22 cellular contexts compared by ENCODE assay signal in genomic region chr2:228540976-228541375, GRCh38.
DNase-seq lines count a peak whose midpoint lies in the region; ATAC-seq, FAIRE-seq and TF ChIP-seq lines count a peak whose summit lies in the region.
"Had no signal": no experiment of that assay in that cellular context is flagged by ENCODE, and none has a peak within 500 bp of the region (broad histone marks: within the 10 kb centered on the region; RNA-seq: fewer than 3 reads in every experiment).

No MANE protein-coding gene starts in this region.

- H3K9me3 Mint-ChIP-seq in HFFc6 (peaks cover 26% of the 10 kb centered on the region), astrocyte (ENCODE audit: unreplicated experiment) (no peaks in the 10 kb centered on the region), T-cell (peaks cover 0 to 8% (median 0%) of the 10 kb centered on the region in 3 donors)
- H3K9me3 Mint-ChIP-seq: CD4-positive, alpha-beta T cell had no signal

- H3F3A ChIP-seq in neural cell (ENCODE audit: insufficient read depth, low read length, poor library complexity, severe bottlenecking) = no peaks in the 10 kb centered on the region

- H3K27me3 Mint-ChIP-seq in HFFc6 (ENCODE audit: insufficient read depth) = no peaks in the 10 kb centered on the region
- no peaks in the 10 kb centered on the region for H3K27me3 Mint-ChIP-seq in astrocyte (ENCODE audit: low read depth, unreplicated experiment)
- H3K27me3 Mint-ChIP-seq in T-cell = no peaks in the 10 kb centered on the region
- H3K27me3 Mint-ChIP-seq: B cell; CD4-positive, alpha-beta T cell had no signal

- no peak for DNase-seq in HFFc6
- DNase-seq in astrocyte (ENCODE audit: low read depth) = no peak
- no peak for DNase-seq in NCI-H1417 treated with DMSO at 0.1 percent for 48 hours (lab: John Stamatoyannopoulos, UW)
- no peak for DNase-seq in T-cell
- DNase-seq: AML-193; Caco-2; Calu3; CD4-positive, alpha-beta T cell; CD8-positive, alpha-beta T cell; DMS79 treated with DMSO at 0.1 percent for 48 hours; GF-D8 had no signal

- H3K4me3 Mint-ChIP-seq in HFFc6 (no peak overlapping the region), astrocyte (ENCODE audit: unreplicated experiment) (no peak overlapping the region), T-cell (no peak overlapping the region)
- H3K4me3 Mint-ChIP-seq: B cell; CD4-positive, alpha-beta T cell; CD8-positive, alpha-beta T cell had no signal

- H3K9ac ChIP-seq in astrocyte (ENCODE audit: low read length) = no peak overlapping the region
- no peak overlapping the region for H3K9ac ChIP-seq in neural cell (ENCODE audit: low read length)
- H3K9ac ChIP-seq: BLaER1 treated with 17β-estradiol and CSF1 and Interleukin-3, amounts not matched to agents 10 nM and 100 nM had no signal

- no peak for TF ChIP-seq EP300 in neural cell (conservative IDR thresholded peaks at IDR 0.05; ENCODE audit: poor library complexity, severe bottlenecking)

- POLR2A ChIA-PET in T-cell (lab: Charles Lee) = no interaction called here

- H3K27me3 ChIP-seq in astrocyte (ENCODE audit: insufficient read depth, low read length) (no peaks in the 10 kb centered on the region), neural cell (ENCODE audit: insufficient read depth, low read depth, low read length) (no peaks in the 10 kb centered on the region)
- H3K27me3 ChIP-seq: BLaER1 treated with 17β-estradiol and CSF1 and Interleukin-3, amounts not matched to agents 10 nM and 100 nM had no signal

- H3K4me3 ChIP-seq in astrocyte (ENCODE audit: insufficient read depth, low read depth, low read length) (no peak overlapping the region), neural cell (ENCODE audit: low read length) (peak overlapping the region; percentile 5)
- H3K4me3 ChIP-seq: A549; BLaER1 treated with 17β-estradiol and CSF1 and Interleukin-3, amounts not matched to agents 10 nM and 100 nM had no signal

- no peak for FAIRE-seq in astrocyte (lab: Jason Lieb, UNC)
- FAIRE-seq: A549, D721Med, G401.6, GM12891, GM19239 had no signal

- ATAC-seq in HG03039 (IDR thresholded peaks at IDR 0.05; ENCODE audit: unreplicated experiment) (no peak), T-cell (replicated peaks in 1 of 4) (no peak)
- ATAC-seq: A549; CD8-positive, alpha-beta T cell had no signal

- TF ChIP-seq RAD21 in neural cell (conservative IDR thresholded peaks at IDR 0.05) = no peak

- H3K4me2 ChIP-seq in astrocyte (ENCODE audit: low read length) (no peak overlapping the region), neural cell (ENCODE audit: low read length) (no peak overlapping the region)
- H3K4me2 ChIP-seq: A549; BLaER1 treated with 17β-estradiol and CSF1 and Interleukin-3, amounts not matched to agents 10 nM and 100 nM had no signal

- H3K36me3 Mint-ChIP-seq in HFFc6 (ENCODE audit: low read depth) (peaks cover 12% of the 10 kb centered on the region; the same call in 1 of the 2 replicates), astrocyte (ENCODE audit: low read depth, unreplicated experiment) (no peaks in the 10 kb centered on the region), T-cell (no peaks in the 10 kb centered on the region)
- H3K36me3 Mint-ChIP-seq: CD8-positive, alpha-beta T cell had no signal

- peak overlapping the region; percentile 46 for H3K27ac Mint-ChIP-seq in HFFc6
- H3K27ac Mint-ChIP-seq in astrocyte (ENCODE audit: unreplicated experiment) = no peak overlapping the region
- H3K27ac Mint-ChIP-seq in T-cell = no peak overlapping the region
- H3K27ac Mint-ChIP-seq: B cell; CD4-positive, alpha-beta T cell; CD8-positive, alpha-beta T cell had no signal

- H2AFZ ChIP-seq in astrocyte (ENCODE audit: low read depth, low read length) = no peak overlapping the region
- H2AFZ ChIP-seq in neural cell (ENCODE audit: low read depth, low read length) = no peak overlapping the region

- peaks cover 18% of the 10 kb centered on the region for H3K4me1 ChIP-seq in astrocyte (ENCODE audit: insufficient read depth, low read length)
- H3K4me1 ChIP-seq: A549; BLaER1 treated with 17β-estradiol and CSF1 and Interleukin-3, amounts not matched to agents 10 nM and 100 nM; Caco-2 had no signal

- TF ChIP-seq CTCF in HFFc6 (IDR thresholded peaks at IDR 0.05) (no peak), astrocyte (IDR thresholded peaks at IDR 0.05; ENCODE audit: insufficient read depth, low read depth, low read length) (no peak), neural cell (IDR thresholded peaks at IDR 0.05; ENCODE audit: poor library complexity, severe bottlenecking) (no peak)

- H3K9me3 ChIP-seq in astrocyte (ENCODE audit: insufficient read depth, low read depth, low read length) = no peaks in the 10 kb centered on the region
- H3K9me3 ChIP-seq in neural cell (ENCODE audit: low read length) = no peaks in the 10 kb centered on the region
- H3K9me3 ChIP-seq: A549, Caco-2 had no signal

- CTCF ChIA-PET in T-cell (lab: Charles Lee) = no interaction called here

- H3K4me1 Mint-ChIP-seq in HFFc6 (ENCODE audit: low read depth) = no peaks in the 10 kb centered on the region
- peaks cover 14% of the 10 kb centered on the region for H3K4me1 Mint-ChIP-seq in astrocyte (ENCODE audit: low read depth, unreplicated experiment)
- no peaks in the 10 kb centered on the region for H3K4me1 Mint-ChIP-seq in T-cell
- H3K4me1 Mint-ChIP-seq: B cell had no signal

- no peaks in the 10 kb centered on the region for H3K36me3 ChIP-seq in astrocyte (ENCODE audit: insufficient read depth, low read length)
- no peaks in the 10 kb centered on the region for H3K36me3 ChIP-seq in neural cell (ENCODE audit: insufficient read depth, low read length)
- H3K36me3 ChIP-seq: BLaER1 treated with 17β-estradiol and CSF1 and Interleukin-3, amounts not matched to agents 10 nM and 100 nM had no signal

- H3K79me2 ChIP-seq in astrocyte (ENCODE audit: insufficient read depth, low read length) (no peaks in the 10 kb centered on the region), neural cell (replicated peaks; ENCODE audit: insufficient read depth, low read length) (no peaks in the 10 kb centered on the region)

- H3K27ac ChIP-seq in astrocyte (ENCODE audit: low read depth, low read length) = peak overlapping the region; percentile 34
- peak overlapping the region; percentile 63 for H3K27ac ChIP-seq in neural cell (ENCODE audit: low read length)
- H3K27ac ChIP-seq: 22Rv1; A549; BLaER1 treated with 17β-estradiol and CSF1 and Interleukin-3, amounts not matched to agents 10 nM and 100 nM; C4-2B had no signal

- H4K20me1 ChIP-seq in astrocyte (ENCODE audit: insufficient read depth, low read length) (no peaks in the 10 kb centered on the region), neural cell (ENCODE audit: insufficient read depth) (no peaks in the 10 kb centered on the region)
- H4K20me1 ChIP-seq: BLaER1 treated with 17β-estradiol and CSF1 and Interleukin-3, amounts not matched to agents 10 nM and 100 nM had no signal

- no peaks in the 10 kb centered on the region for H3K9me2 ChIP-seq in neural cell (ENCODE audit: insufficient read depth, low read length)

TF ChIP-seq in neural cell, 6 proteins besides CTCF, POLR2A, EP300 and RAD21:
- TF ChIP-seq REST (IDR thresholded peaks at IDR 0.05; ENCODE audit: borderline replicate concordance) (no peak), MXI1 (conservative IDR thresholded peaks at IDR 0.05; ENCODE audit: poor library complexity, severe bottlenecking) (no peak), EZH2 (IDR thresholded peaks at IDR 0.05; ENCODE audit: borderline replicate concordance, insufficient read depth, low read length, poor library complexity, severe bottlenecking) (no peak), TAF1 (IDR thresholded peaks at IDR 0.05; ENCODE audit: low read depth) (no peak), SMC3 (conservative IDR thresholded peaks at IDR 0.05; ENCODE audit: poor library complexity) (no peak), POLR2AphosphoS5 (IDR thresholded peaks at IDR 0.05) (no peak)
TF ChIP-seq in neural cell: peak in this region for 0.
